ENCODE assay signal across 8 cellular contexts in genomic region chr6:27280064-27280539, GRCh38. TPM values are rescaled to one million over a fixed set of nuclear protein-coding genes. Genes with fewer than 3 reads are reported as not detected.
DNase-seq lines count a peak whose midpoint lies in the region; ATAC-seq and TF ChIP-seq lines count a peak whose summit lies in the region.

No MANE protein-coding gene starts in this region.

- DNase-seq in natural killer cell treated with Interleukin-12 subunit alpha and Interleukin-12 subunit beta and Interleukin-15 and Interleukin-18, amount 100 ng/mL, for 72 hours (ENCODE audit: low spot score): no peak
- DNase-seq in natural killer cell (no peak), NCI-H774 (lab: John Stamatoyannopoulos, UW) (peak; percentile 29), brain microvascular endothelial cell (peak; percentile 56), upper lobe of left lung (no peak), sciatic nerve (ENCODE audit: low spot score) (no peak)

- peak overlapping the region in 1 of 2 donors; percentile 65 for H3K27ac Mint-ChIP-seq in natural killer cell treated with Interleukin-12 subunit alpha and Interleukin-12 subunit beta and Interleukin-15 and Interleukin-18, amount 100 ng/mL, for 72 hours
- peak overlapping the region in 1 of 2 donors; percentile 38 for H3K27ac Mint-ChIP-seq in natural killer cell

- in situ Hi-C loops in brain microvascular endothelial cell (cut with HindIII; ENCODE audit: low pct_ligation_motif_present, low sequenced_read_pairs): no loop called here

- TF ChIP-seq EP300 in upper lobe of left lung (IDR thresholded peaks at IDR 0.05): no peak

- no peak for ATAC-seq in natural killer cell treated with Interleukin-12 subunit alpha and Interleukin-12 subunit beta and Interleukin-15 and Interleukin-18, amount 100 ng/mL, for 72 hours
- ATAC-seq in natural killer cell: no peak
- no peak for ATAC-seq in upper lobe of left lung (ENCODE audit: low FRiP score in 2 of 2)
- no peak for ATAC-seq in HG02623 (IDR thresholded peaks at IDR 0.05; ENCODE audit: unreplicated experiment)
- ATAC-seq in sciatic nerve: no peak

- H3K27me3 ChIP-seq in brain microvascular endothelial cell (replicated peaks) (peaks cover 18% of the 10 kb centered on the region), neuron (ENCODE audit: insufficient read depth, low read length) (no peaks in the 10 kb centered on the region), upper lobe of left lung (peaks cover 0 to 35% (median 9%) of the 10 kb centered on the region in 4 donors)

- 2% methylated on average over 17 of the region's 17 CpGs for WGBS in upper lobe of left lung, 2 donors

- intact Hi-C loops in natural killer cell (cut with micrococcal nuclease): no loop called here
- intact Hi-C loops in sciatic nerve (cut with DNase I): no loop called here

- no peaks in the 10 kb centered on the region for H3K4me1 Mint-ChIP-seq in natural killer cell treated with Interleukin-12 subunit alpha and Interleukin-12 subunit beta and Interleukin-15 and Interleukin-18, amount 100 ng/mL, for 72 hours (ENCODE audit: low read depth in 2 of 2)
- H3K4me1 Mint-ChIP-seq in natural killer cell: peaks cover 0 to 4% of the 10 kb centered on the region in 2 donors

- H3K9me3 Mint-ChIP-seq in natural killer cell treated with Interleukin-12 subunit alpha and Interleukin-12 subunit beta and Interleukin-15 and Interleukin-18, amount 100 ng/mL, for 72 hours: peaks cover 7% of the 10 kb centered on the region
- H3K9me3 Mint-ChIP-seq in natural killer cell: peaks cover 2 to 15% of the 10 kb centered on the region in 2 donors

- H3K27ac ChIP-seq in brain microvascular endothelial cell (peak overlapping the region; percentile 22), upper lobe of left lung (no peak overlapping the region)

- peak overlapping the region; percentile 80 for H2AFZ ChIP-seq in neuron (ENCODE audit: low read depth, low read length)

- peaks cover 39% of the 10 kb centered on the region for H3K36me3 Mint-ChIP-seq in natural killer cell treated with Interleukin-12 subunit alpha and Interleukin-12 subunit beta and Interleukin-15 and Interleukin-18, amount 100 ng/mL, for 72 hours
- H3K36me3 Mint-ChIP-seq in natural killer cell: peaks cover 46% of the 10 kb centered on the region

- H3K36me3 ChIP-seq in brain microvascular endothelial cell (replicated peaks): no peaks in the 10 kb centered on the region
- H3K36me3 ChIP-seq in neuron (ENCODE audit: insufficient read depth, low read length): no peaks in the 10 kb centered on the region
- no peaks in the 10 kb centered on the region for H3K36me3 ChIP-seq in upper lobe of left lung

- H3K9me3 ChIP-seq in neuron (ENCODE audit: low read length) (no peaks in the 10 kb centered on the region), upper lobe of left lung (peaks cover 0 to 19% (median 10%) of the 10 kb centered on the region in 4 donors)

- peaks cover 52 to 78% of the 10 kb centered on the region in 2 donors for H3K27me3 Mint-ChIP-seq in natural killer cell treated with Interleukin-12 subunit alpha and Interleukin-12 subunit beta and Interleukin-15 and Interleukin-18, amount 100 ng/mL, for 72 hours
- peaks cover 74 to 81% of the 10 kb centered on the region in 2 donors for H3K27me3 Mint-ChIP-seq in natural killer cell (ENCODE audit: low read depth in 2 of 2)

- H3K4me3 ChIP-seq in brain microvascular endothelial cell (ENCODE audit: low read depth, low read length): peak overlapping the region; percentile 59
- peak overlapping the region; percentile 60 for H3K4me3 ChIP-seq in neuron (ENCODE audit: low read length)
- no peak overlapping the region for H3K4me3 ChIP-seq in upper lobe of left lung

- TF ChIP-seq CTCF in natural killer cell (IDR thresholded peaks at IDR 0.05): no peak
- no peak for TF ChIP-seq CTCF in brain microvascular endothelial cell (IDR thresholded peaks at IDR 0.05; ENCODE audit: low read depth, low read length, missing control alignments)
- TF ChIP-seq CTCF in upper lobe of left lung (IDR thresholded peaks at IDR 0.05): no peak

- no peak for TF ChIP-seq POLR2A in upper lobe of left lung (IDR thresholded peaks at IDR 0.05)

- H3K4me3 Mint-ChIP-seq in natural killer cell treated with Interleukin-12 subunit alpha and Interleukin-12 subunit beta and Interleukin-15 and Interleukin-18, amount 100 ng/mL, for 72 hours: peak overlapping the region; percentile 41
- no peak overlapping the region for H3K4me3 Mint-ChIP-seq in natural killer cell

- H3K4me1 ChIP-seq in neuron (ENCODE audit: insufficient read depth, low read length) (no peaks in the 10 kb centered on the region), upper lobe of left lung (no peaks in the 10 kb centered on the region)

RNA-seq across cellular contexts. Expression of gene POM121L2, which starts 32.0 kb away (rescaled TPM):
- total RNA-seq in natural killer cell treated with Interleukin-12 subunit alpha and Interleukin-12 subunit beta and Interleukin-15 and Interleukin-18, amount 100 ng/mL, for 72 hours: not detected
- total RNA-seq in natural killer cell (not detected), upper lobe of left lung (not detected), sciatic nerve (not detected)

RNA-seq across cellular contexts. Expression of gene PRSS16, which starts 32.6 kb away (rescaled TPM):
- not detected for total RNA-seq in natural killer cell treated with Interleukin-12 subunit alpha and Interleukin-12 subunit beta and Interleukin-15 and Interleukin-18, amount 100 ng/mL, for 72 hours
- total RNA-seq in natural killer cell: 1 to 10 TPM in 1 of 3 donors, not detected in 2; 2.0 TPM
- 10 to 100 TPM; 11.9 to 21.0 (median 14.6) TPM for total RNA-seq in upper lobe of left lung
- total RNA-seq in sciatic nerve: 0.67 TPM

Comparison
In these comparisons a context has a peak if more than half of its experiments do, and no peak if none do; other contexts are left out.
1. DNase-seq: peak in NCI-H774 (single experiment) and brain microvascular endothelial cell (single experiment); none in natural killer cell treated with Interleukin-12 subunit alpha and Interleukin-12 subunit beta and Interleukin-15 and Interleukin-18, amount 100 ng/mL, for 72 hours (single experiment), natural killer cell (single experiment), upper lobe of left lung (0 of 2) and sciatic nerve (single experiment).
2. H3K4me3 ChIP-seq: peak in brain microvascular endothelial cell (single experiment) and neuron (single experiment); none in upper lobe of left lung (0 of 4).